ENCODE assay signal across 21 cellular contexts in genomic region chr9:133661846-133662636, GRCh38. TPM values are rescaled to one million over a fixed set of nuclear protein-coding genes. Genes with fewer than 3 reads are reported as not detected.
A peak's percentile ranks its signal among the peaks of the same experiment; 100 is the strongest.
DNase-seq lines count a peak whose midpoint lies in the region; ATAC-seq, FAIRE-seq and TF ChIP-seq lines count a peak whose summit lies in the region.
"Had no signal": no experiment of that assay in that cellular context is flagged by ENCODE, and none has a peak within 500 bp of the region (broad histone marks: within the 10 kb centered on the region; RNA-seq: fewer than 3 reads in every experiment).

No MANE protein-coding gene starts in this region.

- WGBS in psoas muscle, 3 donors: 68 to 79% (median 72%) methylated on average over 28 to 29 of the region's 29 CpGs
- WGBS in tibial nerve, 2 donors: 69 to 72% methylated on average over 24 to 25 of the region's 29 CpGs
- 89 to 92% methylated on average over 16 to 29 of the region's 29 CpGs for WGBS in thyroid gland, 2 donors

- H3K9me3 ChIP-seq in psoas muscle (no peaks in the 10 kb centered on the region), tibial nerve (no peaks in the 10 kb centered on the region), thyroid gland (no peaks in the 10 kb centered on the region)
- H3K9me3 ChIP-seq: BLaER1 had no signal

- intact Hi-C loops in psoas muscle (cut with DNase I) (no loop called here), thyroid gland (cut with DNase I) (no loop called here)

- FAIRE-seq in H54 (lab: Jason Lieb, UNC): no peak

- DNase-seq in SK-N-DZ (ENCODE audit: low spot score) (peak; percentile 45), astrocyte of the cerebellum (ENCODE audit: low read depth) (peak; percentile 1), psoas muscle (peak; percentile 42 to 81), tibial nerve (ENCODE audit: low spot score in 2 of 2) (peak in 1 of 2 donors; percentile 45), thyroid gland (no peak), H54 (ENCODE audit: insufficient read length, low spot score) (no peak)
- DNase-seq: 8988T; CD4-positive, alpha-beta memory T cell; DMS153; DMS79 treated with DMSO at 0.1 percent for 48 hours; GF-D8; GM23248; H7 had no signal

- peaks cover 0 to 44% (median 7%) of the 10 kb centered on the region in 3 donors for H3K27me3 ChIP-seq in psoas muscle (ENCODE audit: insufficient read depth in 3 of 3, low read length in 2 of 3)
- H3K27me3 ChIP-seq in tibial nerve: peaks cover 0 to 23% of the 10 kb centered on the region in 2 donors
- no peaks in the 10 kb centered on the region for H3K27me3 ChIP-seq in thyroid gland
- H3K27me3 ChIP-seq: BLaER1 had no signal

- H3K4me1 ChIP-seq in psoas muscle: peaks cover 3% of the 10 kb centered on the region
- peaks cover 0 to 42% (median 7%) of the 10 kb centered on the region in 4 donors for H3K4me1 ChIP-seq in tibial nerve
- H3K4me1 ChIP-seq in thyroid gland: peaks cover 20 to 24% of the 10 kb centered on the region in 2 donors

- TF ChIP-seq CTCF in astrocyte of the cerebellum (IDR thresholded peaks at IDR 0.05; ENCODE audit: low read depth, low read length, missing control alignments) (no peak), psoas muscle (IDR thresholded peaks at IDR 0.05) (no peak), tibial nerve (IDR thresholded peaks at IDR 0.05) (no peak), thyroid gland (IDR thresholded peaks at IDR 0.05) (no peak)

- in situ Hi-C loops in astrocyte of the cerebellum (cut with HindIII; ENCODE audit: low sequenced_read_pairs): no loop called here

- H3K36me3 ChIP-seq in psoas muscle (ENCODE audit: insufficient read depth in 1 of 2, low read depth in 1 of 2) (no peaks in the 10 kb centered on the region), tibial nerve (no peaks in the 10 kb centered on the region), thyroid gland (no peaks in the 10 kb centered on the region)

- H3K27ac ChIP-seq in psoas muscle (no peak overlapping the region), tibial nerve (peak overlapping the region in 3 of 4 donors; percentile 36 to 65 (median 51)), thyroid gland (no peak overlapping the region)
- H3K27ac ChIP-seq: BLaER1, GM23248, HL-60 had no signal

- TF ChIP-seq POLR2A in tibial nerve (IDR thresholded peaks at IDR 0.05): no peak
- no peak for TF ChIP-seq POLR2A in thyroid gland (IDR thresholded peaks at IDR 0.05)
- TF ChIP-seq POLR2A in H54 (IDR thresholded peaks at IDR 0.05; ENCODE audit: low read depth, low read length): no peak

- ATAC-seq in psoas muscle (peak; percentile 25 to 55 (median 32)), GM21786 (IDR thresholded peaks at IDR 0.05; ENCODE audit: unreplicated experiment) (no peak), HG02938 (IDR thresholded peaks at IDR 0.05; ENCODE audit: unreplicated experiment) (no peak)

- H3K4me3 ChIP-seq in astrocyte of the cerebellum (ENCODE audit: low read depth, low read length) (no peak overlapping the region), psoas muscle (no peak overlapping the region), tibial nerve (no peak overlapping the region), thyroid gland (replicated peaks in 1 of 3) (no peak overlapping the region)
- H3K4me3 ChIP-seq: BLaER1, GM23248 had no signal

- no peak for TF ChIP-seq EP300 in tibial nerve (IDR thresholded peaks at IDR 0.05)

RNA-seq across cellular contexts. Expression of gene DBH, which starts 25.9 kb away (rescaled TPM):
- 66.7 and 67.7 TPM in 2 replicates for polyA plus RNA-seq in SK-N-DZ (2014; cell fraction: cytosol; rRNA removed)
- 67.3 and 95.0 TPM in 2 replicates for polyA plus RNA-seq in SK-N-DZ (2014; cell fraction: nucleus; rRNA removed)
- under 1 TPM in 2 of 4 donors, not detected in 2; 0.06 to 0.30 TPM for total RNA-seq in psoas muscle
- polyA plus RNA-seq in psoas muscle: under 1 TPM in 2 of 3 donors, not detected in 1; 0.01 to 0.04 TPM
- 1 to 10 TPM in 1 of 4 donors, under 1 TPM in 2, not detected in 1; under 0.01 to 1.2 (median 0.22) TPM for total RNA-seq in tibial nerve
- under 1 TPM in 2 of 4 donors, not detected in 2; 0.11 to 0.15 TPM for total RNA-seq in thyroid gland
- total RNA-seq: A673, GM23248, HT1080 had no signal
- polyA plus RNA-seq: AG04450, CD14-positive monocyte, GM23248 had no signal

RNA-seq across cellular contexts. Expression of gene FAM163B, which starts 52.9 kb away (rescaled TPM):
- polyA plus RNA-seq in SK-N-DZ (2014; cell fraction: cytosol; rRNA removed): 3.8 and 5.4 TPM in 2 replicates
- polyA plus RNA-seq in SK-N-DZ (2014; cell fraction: nucleus; rRNA removed): 4.3 and 7.0 TPM in 2 replicates
- not detected for total RNA-seq in psoas muscle
- not detected for polyA plus RNA-seq in psoas muscle
- 1 to 10 TPM in 2 of 4 donors, under 1 TPM in 1, not detected in 1; 0.90 to 2.2 (median 1.0) TPM for total RNA-seq in tibial nerve
- not detected for total RNA-seq in thyroid gland
- total RNA-seq: A673; CD4-positive, alpha-beta memory T cell; GM23248; HT1080 had no signal
- polyA plus RNA-seq: AG04450; CD14-positive monocyte; CD4-positive, alpha-beta memory T cell; GM23248 had no signal

Comparison
In these comparisons a context has a peak if more than half of its experiments do, and no peak if none do; other contexts are left out.
1. DNase-seq: peak in SK-N-DZ (single experiment), astrocyte of the cerebellum (single experiment) and psoas muscle (2 of 2); none in thyroid gland (0 of 2) and H54 (single experiment).
2. ATAC-seq: peak in psoas muscle (4 of 4); none in GM21786 (single experiment) and HG02938 (single experiment).
3. H3K27ac ChIP-seq: peak in tibial nerve (3 of 4); none in psoas muscle (single experiment) and thyroid gland (0 of 3).